ENCODE assay signal across 13 cellular contexts in the genomic region with DNA sequence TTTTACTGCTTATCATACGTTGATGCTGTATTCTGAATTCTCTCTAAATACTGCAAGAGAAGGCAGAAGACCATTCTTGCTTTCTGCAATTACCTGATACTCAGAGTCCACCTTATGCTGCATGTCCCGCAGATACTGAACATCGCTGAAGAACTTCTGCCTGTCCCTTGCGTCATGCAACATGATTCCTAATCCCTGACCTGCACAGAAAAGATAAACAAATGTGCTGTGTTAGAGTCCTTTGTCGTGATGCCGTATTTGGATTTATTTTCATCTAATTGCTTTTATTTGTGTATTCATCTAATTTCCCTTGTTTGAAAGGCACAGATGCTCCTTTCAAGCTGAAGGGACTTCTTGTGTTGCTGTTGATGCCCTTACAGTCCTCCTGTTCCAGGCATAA. TPM values are rescaled to one million over a fixed set of nuclear protein-coding genes. Genes with fewer than 3 reads are reported as not detected.
"Had no signal": no experiment of that assay in that cellular context is flagged by ENCODE, and none has a peak within 500 bp of the region (broad histone marks: within the 10 kb centered on the region; RNA-seq: fewer than 3 reads in every experiment).

No MANE protein-coding gene starts in this region.

- DNase-seq: activated CD8-positive, alpha-beta memory T cell treated with anti-CD3 and anti-CD28 coated beads, Interleukin-2, amount 50 U/mL, for 48 hours; activated CD8-positive, alpha-beta T cell treated with anti-CD3 and anti-CD28 coated beads for 36 hours; activated naive CD4-positive, alpha-beta T cell; aorta; dermis blood vessel endothelial cell; glutamatergic neuron; left colon; naive thymus-derived CD4-positive, alpha-beta T cell; posterior cingulate gyrus had no signal

- H3K27me3 ChIP-seq: breast epithelium, vagina had no signal

- H3K9me3 ChIP-seq: breast epithelium, neutrophil, vagina had no signal

- ATAC-seq: activated CD8-positive, alpha-beta T cell treated with anti-CD3 and anti-CD28 coated beads for 36 hours; left colon; naive thymus-derived CD4-positive, alpha-beta T cell had no signal

- H3K27ac ChIP-seq: neutrophil, skin epidermis, vagina had no signal

- H3K36me3 ChIP-seq: breast epithelium, neutrophil, vagina had no signal

- H3K4me1 ChIP-seq: breast epithelium, vagina had no signal

- H3K4me3 ChIP-seq: breast epithelium, skin epidermis, vagina had no signal

RNA-seq across cellular contexts. Expression of a gene that starts 6.6 kb away (rescaled TPM):
- polyA plus RNA-seq: aorta had no signal
